ENCODE assay signal across 26 cellular contexts in the genomic region with DNA sequence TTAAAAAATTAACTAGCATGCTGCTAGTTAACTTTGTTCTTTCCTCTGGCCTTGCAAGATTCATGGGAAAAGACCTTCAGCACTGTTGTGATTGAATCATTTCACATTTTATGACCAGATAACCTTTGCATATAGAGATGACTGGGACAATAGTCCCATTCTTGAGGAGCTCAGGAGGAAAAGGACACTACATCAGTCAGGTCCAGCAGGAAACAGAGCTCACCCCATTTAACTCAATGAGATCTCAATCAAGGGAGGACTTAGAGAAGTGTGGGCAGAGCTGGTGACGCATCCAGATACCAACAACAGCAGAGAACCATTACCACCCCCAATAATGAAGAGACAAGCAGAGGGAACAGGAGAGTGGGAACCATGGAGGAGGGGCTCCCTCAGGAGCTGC.
"Had no signal": no experiment of that assay in that cellular context is flagged by ENCODE, and none has a peak within 500 bp of the region (broad histone marks: within the 10 kb centered on the region; RNA-seq: fewer than 3 reads in every experiment).

No MANE protein-coding gene starts in this region.

- H3K27ac Mint-ChIP-seq: immature natural killer cell; naive thymus-derived CD4-positive, alpha-beta T cell; natural killer cell treated with Interleukin-12 subunit alpha and Interleukin-12 subunit beta and Interleukin-15 and Interleukin-18, amount 100 ng/mL, for 72 hours; progenitor cell of endocrine pancreas; stimulated activated naive B cell treated with anti-CD40 and anti-IgM and Interleukin-4, amounts not matched to agents 10 μg/mL and 1 μg/mL and 100 μg/mL, for 72 hours had no signal

- H3K4me1 ChIP-seq: stomach, testis, thyroid gland, upper lobe of left lung, vagina had no signal

- H3K4me3 ChIP-seq: left ventricle myocardium inferior, lung, ovary, skin epidermis, stomach, testis, thyroid gland, transverse colon, upper lobe of left lung, vagina had no signal

- H3K9me3 ChIP-seq: left ventricle myocardium inferior, ovary, stomach, testis, thyroid gland, transverse colon, upper lobe of left lung, vagina had no signal

- H3K36me3 Mint-ChIP-seq: immature natural killer cell; mesothelial cell of epicardium; naive thymus-derived CD4-positive, alpha-beta T cell; natural killer cell treated with Interleukin-12 subunit alpha and Interleukin-12 subunit beta and Interleukin-15 and Interleukin-18, amount 100 ng/mL, for 72 hours; stimulated activated naive B cell treated with anti-CD40 and anti-IgM and Interleukin-4, amounts not matched to agents 10 μg/mL and 1 μg/mL and 100 μg/mL, for 72 hours had no signal

- H3K9me3 Mint-ChIP-seq: immature natural killer cell; mesothelial cell of epicardium; natural killer cell treated with Interleukin-12 subunit alpha and Interleukin-12 subunit beta and Interleukin-15 and Interleukin-18, amount 100 ng/mL, for 72 hours; stimulated activated naive B cell treated with anti-CD40 and anti-IgM and Interleukin-4, amounts not matched to agents 10 μg/mL and 1 μg/mL and 100 μg/mL, for 72 hours had no signal

- DNase-seq: hypothalamus; immature natural killer cell; kidney; left ventricle myocardium inferior; mesendoderm; naive thymus-derived CD4-positive, alpha-beta T cell; ovary; right cardiac atrium; stimulated activated CD4-positive, alpha-beta T cell treated with anti-CD3 and anti-CD28 coated beads, Interleukin-12 subunit alpha, Interleukin-12 subunit beta, amount 100 ng/mL, for 4 hours; stimulated activated CD4-positive, alpha-beta T cell treated with anti-CD3 and anti-CD28 coated beads, Interleukin-15, amount 100 ng/mL, for 24 hours; stimulated activated CD4-positive, alpha-beta T cell treated with anti-CD3 and anti-CD28 coated beads, Interleukin-2, amount 100 ng/mL, for 24 hours; stimulated activated CD4-positive, alpha-beta T cell treated with anti-CD3 and anti-CD28 coated beads, Interleukin-4, amount 100 ng/mL, for 1 hour; stimulated activated naive B cell treated with anti-CD40 and anti-IgM and Interleukin-4, amounts not matched to agents 10 μg/mL and 1 μg/mL and 100 μg/mL, for 72 hours; stimulated activated naive CD8-positive, alpha-beta T cell treated with anti-CD3 and anti-CD28 coated beads, Interleukin-15, Interleukin-2, amounts not matched to agents 100 U/mL and 50 U/mL, for 24 hours; stomach; testis; thyroid gland; transverse colon; upper lobe of left lung had no signal

- H3K36me3 ChIP-seq: left ventricle myocardium inferior, ovary, stomach, thyroid gland, transverse colon, upper lobe of left lung, vagina had no signal

- H3K4me3 Mint-ChIP-seq: immature natural killer cell; mesothelial cell of epicardium; naive thymus-derived CD4-positive, alpha-beta T cell; natural killer cell treated with Interleukin-12 subunit alpha and Interleukin-12 subunit beta and Interleukin-15 and Interleukin-18, amount 100 ng/mL, for 72 hours; stimulated activated naive B cell treated with anti-CD40 and anti-IgM and Interleukin-4, amounts not matched to agents 10 μg/mL and 1 μg/mL and 100 μg/mL, for 72 hours had no signal

- H3K27me3 ChIP-seq: ovary, stomach, testis, thyroid gland, transverse colon, upper lobe of left lung, vagina had no signal

- ATAC-seq: naive thymus-derived CD4-positive, alpha-beta T cell; natural killer cell treated with Interleukin-12 subunit alpha and Interleukin-12 subunit beta and Interleukin-15 and Interleukin-18, amount 100 ng/mL, for 72 hours; right cardiac atrium; sciatic nerve; stimulated activated naive B cell treated with anti-CD40 and anti-IgM and Interleukin-4, amounts not matched to agents 10 μg/mL and 1 μg/mL and 100 μg/mL, for 72 hours; stimulated activated naive CD8-positive, alpha-beta T cell treated with anti-CD3 and anti-CD28 coated beads, Interleukin-15, Interleukin-2, amounts not matched to agents 100 U/mL and 50 U/mL, for 24 hours had no signal

- H3K4me1 Mint-ChIP-seq: immature natural killer cell; naive thymus-derived CD4-positive, alpha-beta T cell; stimulated activated naive B cell treated with anti-CD40 and anti-IgM and Interleukin-4, amounts not matched to agents 10 μg/mL and 1 μg/mL and 100 μg/mL, for 72 hours had no signal

- H3K27ac ChIP-seq: left ventricle myocardium inferior, ovary, skin epidermis, stomach, testis, thyroid gland, upper lobe of left lung, vagina had no signal
